8 cellular contexts compared by ENCODE assay signal in genomic region chr3:126984391-126985142, GRCh38. TPM values are rescaled to one million over a fixed set of nuclear protein-coding genes. Genes with fewer than 3 reads are reported as not detected.
DNase-seq lines count a peak whose midpoint lies in the region; ATAC-seq, FAIRE-seq and TF ChIP-seq lines count a peak whose summit lies in the region.

No MANE protein-coding gene starts in this region.

- peak overlapping the region; percentile 63 for H3K4me3 Mint-ChIP-seq in activated T-cell treated with anti-CD3 and anti-CD28 coated beads, Interleukin-2, amount 50 U/mL, for 24 hours
- H3K4me3 Mint-ChIP-seq in astrocyte (ENCODE audit: unreplicated experiment): peak overlapping the region; percentile 79

- peaks cover 30% of the 10 kb centered on the region for H3K4me1 ChIP-seq in astrocyte (ENCODE audit: insufficient read depth, low read length)
- H3K4me1 ChIP-seq in HepG2 (ENCODE audit: insufficient read depth, low read length): peaks cover 28% of the 10 kb centered on the region
- peaks cover 12% of the 10 kb centered on the region for H3K4me1 ChIP-seq in thymus (ENCODE audit: control insufficient read depth, insufficient read depth, low read length)

- TF ChIP-seq CTCF in astrocyte (IDR thresholded peaks at IDR 0.05; ENCODE audit: insufficient read depth, low read depth, low read length) (no peak), HepG2 (CRISPR knock-in tag; IDR thresholded peaks at IDR 0.05) (no peak)

- H3K4me3 ChIP-seq in astrocyte (ENCODE audit: insufficient read depth, low read depth, low read length) (peak overlapping the region; percentile 64), HepG2 (replicated peaks in 1 of 3; ENCODE audit: insufficient read depth in 1 of 3, low read depth in 2 of 3, low read length in 3 of 3) (peak overlapping the region; percentile 59 to 92 (median 81); a peak in 4 of 6 replicates), thymus (ENCODE audit: low read length) (peak overlapping the region; percentile 79)

- H3K9me3 ChIP-seq in astrocyte (ENCODE audit: insufficient read depth, low read depth, low read length) (no peaks in the 10 kb centered on the region), HepG2 (ENCODE audit: low read length) (no peaks in the 10 kb centered on the region), thymus (ENCODE audit: control insufficient read depth) (no peaks in the 10 kb centered on the region)

- intact Hi-C loops in HepG2 (cut with micrococcal nuclease; ENCODE audit: unreplicated experiment): loop anchor here (10.0 kb wide), 2 partner anchors 310 to 560 kb away; no protein-coding TSS in a partner anchor

- no peak for TF ChIP-seq RAD21 in HepG2 (CRISPR knock-in tag; IDR thresholded peaks at IDR 0.05)

- H3K27me3 ChIP-seq in astrocyte (ENCODE audit: insufficient read depth, low read length) (peaks cover 2% of the 10 kb centered on the region), HepG2 (ENCODE audit: control insufficient read depth in 1 of 2, insufficient read depth in 2 of 2, low read length in 2 of 2) (peaks cover 0 to 12% of the 10 kb centered on the region in 2 experiments; a peak in 2 of 5 replicates), thymus (ENCODE audit: control insufficient read depth, insufficient read depth) (peaks cover 11% of the 10 kb centered on the region)

- H3K9ac ChIP-seq in astrocyte (ENCODE audit: low read length): peak overlapping the region; percentile 81
- peak overlapping the region; percentile 79 for H3K9ac ChIP-seq in HepG2 (ENCODE audit: insufficient read depth, low read depth, low read length)

- CTCF ChIA-PET in HepG2 (lab: Yijun Ruan, JAX; ENCODE audit: low intra/inter-chr PET ratio, low total read pairs): no interaction called here

- TF ChIP-seq POLR2A in HepG2 (IDR thresholded peaks at IDR 0.05; ENCODE audit: insufficient read depth in 1 of 2, low read depth in 2 of 2, low read length in 2 of 2): no peak

- BruUV-seq in HepG2 (replicated peaks; lab: Mats Ljungman, UMichigan): no TSS peak

- peaks cover 14% of the 10 kb centered on the region for H3K4me1 Mint-ChIP-seq in activated T-cell treated with anti-CD3 and anti-CD28 coated beads, Interleukin-2, amount 50 U/mL, for 24 hours (ENCODE audit: low read depth)
- H3K4me1 Mint-ChIP-seq in astrocyte (ENCODE audit: low read depth, unreplicated experiment): peaks cover 1% of the 10 kb centered on the region

- FAIRE-seq in astrocyte (lab: Jason Lieb, UNC) (no peak), HepG2 (lab: Jason Lieb, UNC) (no peak)

- H3K27ac ChIP-seq in astrocyte (ENCODE audit: low read depth, low read length) (no peak overlapping the region), HepG2 (ENCODE audit: extremely low read length, insufficient read depth, low read length) (no peak overlapping the region), thymus (ENCODE audit: low read depth) (no peak overlapping the region)

- H3K36me3 ChIP-seq in astrocyte (ENCODE audit: insufficient read depth, low read length) (no peaks in the 10 kb centered on the region), HepG2 (replicated peaks in 1 of 2; ENCODE audit: control insufficient read depth in 1 of 2, insufficient read depth in 2 of 2, low read length in 2 of 2) (peaks cover 7 to 8% of the 10 kb centered on the region in 2 experiments; a peak in 3 of 5 replicates), thymus (ENCODE audit: control insufficient read depth, insufficient read depth) (peaks cover 4% of the 10 kb centered on the region)

- POLR2A ChIA-PET in HepG2 (lab: Yijun Ruan, JAX): no interaction called here

- no peaks in the 10 kb centered on the region for H3K9me3 Mint-ChIP-seq in activated T-cell treated with anti-CD3 and anti-CD28 coated beads, Interleukin-2, amount 50 U/mL, for 24 hours
- H3K9me3 Mint-ChIP-seq in astrocyte (ENCODE audit: unreplicated experiment): peaks cover 2% of the 10 kb centered on the region

- peaks cover 11% of the 10 kb centered on the region for H3K36me3 Mint-ChIP-seq in activated T-cell treated with anti-CD3 and anti-CD28 coated beads, Interleukin-2, amount 50 U/mL, for 24 hours (ENCODE audit: low read depth)
- peaks cover 3% of the 10 kb centered on the region for H3K36me3 Mint-ChIP-seq in astrocyte (ENCODE audit: low read depth, unreplicated experiment)

- in situ Hi-C loops in HepG2 (cut with HindIII; ENCODE audit: extremely low pct_ligation_motif_present, low pct_unique_long_range_greater_than_20kb): no loop called here

- H3K27me3 Mint-ChIP-seq in activated T-cell treated with anti-CD3 and anti-CD28 coated beads, Interleukin-2, amount 50 U/mL, for 24 hours: peaks cover 6% of the 10 kb centered on the region
- H3K27me3 Mint-ChIP-seq in astrocyte (ENCODE audit: low read depth, unreplicated experiment): peaks cover 7% of the 10 kb centered on the region

- H3K4me2 ChIP-seq in astrocyte (ENCODE audit: low read length) (peak overlapping the region; percentile 93), HepG2 (ENCODE audit: low read depth, low read length) (peak overlapping the region; percentile 75)

- H3K79me2 ChIP-seq in astrocyte (ENCODE audit: insufficient read depth, low read length) (peaks cover 61% of the 10 kb centered on the region), HepG2 (ENCODE audit: insufficient read depth, low read length) (peaks cover 15% of the 10 kb centered on the region)

- no peak overlapping the region for H3K27ac Mint-ChIP-seq in activated T-cell treated with anti-CD3 and anti-CD28 coated beads, Interleukin-2, amount 50 U/mL, for 24 hours
- H3K27ac Mint-ChIP-seq in astrocyte (ENCODE audit: unreplicated experiment): no peak overlapping the region

- no peak for DNase-seq in activated T-cell treated with anti-CD3 and anti-CD28 coated beads, Interleukin-2, amount 50 U/mL, for 24 hours
- DNase-seq in activated T-cell treated with anti-CD3 and anti-CD28 coated beads, Interleukin-2, amount 50 U/mL, for 1 hour: no peak
- DNase-seq in astrocyte (ENCODE audit: low read depth): no peak
- DNase-seq in HepG2 (ENCODE audit: low spot score): no peak
- DNase-seq in effector CD8-positive, alpha-beta T cell (lab: John Stamatoyannopoulos, UW): no peak

- H4K20me1 ChIP-seq in astrocyte (ENCODE audit: insufficient read depth, low read length) (peaks cover 60% of the 10 kb centered on the region), HepG2 (ENCODE audit: insufficient read depth, low read length) (peaks cover 21% of the 10 kb centered on the region; the same call in 1 of the 2 replicates)

- no peak for TF ChIP-seq EP300 in HepG2 (IDR thresholded peaks at IDR 0.05; ENCODE audit: low read depth in 2 of 2, low read length in 2 of 2)
- TF ChIP-seq EP300 in HepG2 (CRISPR knock-in tag; IDR thresholded peaks at IDR 0.05; ENCODE audit: borderline replicate concordance): no peak

- H2AFZ ChIP-seq in astrocyte (ENCODE audit: low read depth, low read length) (no peak overlapping the region), HepG2 (ENCODE audit: low read length) (no peak overlapping the region)

- 86% methylated on average over 7 of the region's 21 CpGs for WGBS in HepG2 (ENCODE audit: low lambda C conversion rate)
- 75% methylated on average over 21 of the region's 21 CpGs for WGBS in thymus

- ATAC-seq in HepG2: no peak
- no peak for ATAC-seq in GM21576 (IDR thresholded peaks at IDR 0.05; ENCODE audit: unreplicated experiment)
- ATAC-seq in HG02852 (IDR thresholded peaks at IDR 0.05; ENCODE audit: unreplicated experiment): no peak

TF ChIP-seq in HepG2, 621 proteins besides CTCF, POLR2A, EP300 and RAD21 (continues in another document):
- TF ChIP-seq ZSCAN30 (CRISPR knock-in tag; IDR thresholded peaks at IDR 0.05) (no peak), IRF2 (CRISPR knock-in tag; IDR thresholded peaks at IDR 0.05) (no peak), PCBP1 (IDR thresholded peaks at IDR 0.05; ENCODE audit: borderline replicate concordance, low read depth, low read length) (0 out of 2 replicates have a peak, but pooled peaks have one; percentile 12), ZNF589 (CRISPR knock-in tag; conservative IDR thresholded peaks at IDR 0.05) (no peak), CENPT (CRISPR knock-in tag; IDR thresholded peaks at IDR 0.05; ENCODE audit: low read depth) (no peak), SIX4 (CRISPR knock-in tag; IDR thresholded peaks at IDR 0.05) (no peak)

RNA-seq across cellular contexts. Expression of gene PLXNA1, which starts 1.7 kb away (rescaled TPM):
- 63.3 and 64.3 TPM in 2 replicates for total RNA-seq in astrocyte
- 8.5 and 16.6 TPM in 2 replicates for total RNA-seq in HepG2 (2016; rRNA removed; fragmentation: Illumina TruSeq; extraction: Trizol)
- total RNA-seq in HepG2 (2016; cell fraction: cytosol; rRNA removed; fragmentation: Illumina TruSeq; extraction: Trizol; ENCODE audit: low read depth): 1.1 TPM in 2 replicates
- 7.0 and 17.7 TPM in 2 replicates for total RNA-seq in HepG2 (2016; cell fraction: insoluble cytoplasmic fraction; rRNA removed; fragmentation: Illumina TruSeq; extraction: Trizol)
- total RNA-seq in HepG2 (2016; cell fraction: membrane; rRNA removed; fragmentation: Illumina TruSeq; extraction: Trizol): 4.5 and 5.2 TPM in 2 replicates
- 21.4 and 25.4 TPM in 2 replicates for total RNA-seq in HepG2 (2016; cell fraction: nucleus; rRNA removed; fragmentation: Illumina TruSeq; extraction: Trizol)
- 18.2 and 29.9 TPM in 2 replicates for polyA plus RNA-seq in HepG2 (2011; rRNA removed)
- polyA plus RNA-seq in HepG2 (2011; cell fraction: cytosol; rRNA removed): 11.5 and 17.1 TPM in 2 replicates
- polyA plus RNA-seq in HepG2 (2011; cell fraction: nucleus; rRNA removed): 87.4 and 104 TPM in 2 replicates
- 12.1 and 17.5 TPM in 2 replicates for polyA plus RNA-seq in HepG2 (2012)
- polyA plus RNA-seq in HepG2 (2016; cell fraction: cytosol; fragmentation: Illumina TruSeq; extraction: Trizol; ENCODE audit: low read depth): 0.60 and 0.61 TPM in 2 replicates
- polyA plus RNA-seq in HepG2 (2016; cell fraction: insoluble cytoplasmic fraction; fragmentation: Illumina TruSeq; extraction: Trizol; ENCODE audit: low read depth): 4.2 and 7.1 TPM in 2 replicates
- 1.3 and 3.0 TPM in 2 replicates for polyA plus RNA-seq in HepG2 (2016; cell fraction: membrane; fragmentation: Illumina TruSeq; extraction: Trizol; ENCODE audit: low read depth)
- 40.0 and 50.7 TPM in 2 replicates for polyA plus RNA-seq in HepG2 (2016; cell fraction: nucleus; fragmentation: Illumina TruSeq; extraction: Trizol; ENCODE audit: insufficient read depth, low read depth)
- 45.3 and 67.9 TPM in 2 replicates for polyA minus RNA-seq in HepG2 (2011; rRNA and poly(A)+ RNA removed; ENCODE audit: low replicate concordance)
- polyA minus RNA-seq in HepG2 (2011; cell fraction: cytosol; rRNA and poly(A)+ RNA removed): 16.4 and 17.6 TPM in 2 replicates
- 24.8 and 26.2 TPM in 2 replicates for polyA minus RNA-seq in HepG2 (2011; cell fraction: nucleus; rRNA and poly(A)+ RNA removed)
- polyA plus RNA-seq in thymus: 9.6 TPM
